ENCODE assay signal across 16 cellular contexts in genomic region chr4:169256856-169257756, GRCh38. TPM values are rescaled to one million over a fixed set of nuclear protein-coding genes. Genes with fewer than 3 reads are reported as not detected.
DNase-seq lines count a peak whose midpoint lies in the region; FAIRE-seq and TF ChIP-seq lines count a peak whose summit lies in the region.
"Had no signal": no experiment of that assay in that cellular context is flagged by ENCODE, and none has a peak within 500 bp of the region (broad histone marks: within the 10 kb centered on the region; RNA-seq: fewer than 3 reads in every experiment).

No MANE protein-coding gene starts in this region.

- H3K27ac Mint-ChIP-seq in chondrocyte (ENCODE audit: unreplicated experiment) (peak overlapping the region; percentile 47), immature natural killer cell (no peak overlapping the region)
- H3K27ac Mint-ChIP-seq: T-cell had no signal

- TF ChIP-seq CTCF in Loucy (conservative IDR thresholded peaks at IDR 0.05; ENCODE audit: low read length) (no peak), chondrocyte (IDR thresholded peaks at IDR 0.05) (no peak)

- 71 to 74% methylated on average over 2 to 3 of the region's 4 CpGs for WGBS in mesodermal cell (ENCODE audit: insufficient coverage in 2 of 2), 2 experiments

- peak overlapping the region; percentile 46 for H3K4me2 ChIP-seq in Loucy (ENCODE audit: low read depth, low read length, poor library complexity, severe bottlenecking)

- H3K36me3 Mint-ChIP-seq in chondrocyte (ENCODE audit: low read depth) = no peaks in the 10 kb centered on the region
- H3K36me3 Mint-ChIP-seq in immature natural killer cell = no peaks in the 10 kb centered on the region
- H3K36me3 Mint-ChIP-seq: T-cell had no signal

- H2AFZ ChIP-seq in ACC112 (ENCODE audit: low read length, unreplicated experiment) (no peak overlapping the region), Loucy (ENCODE audit: low read length) (no peak overlapping the region)

- no peaks in the 10 kb centered on the region for H3K9me3 ChIP-seq in Loucy (ENCODE audit: insufficient read depth, low read depth, low read length)
- H3K9me3 ChIP-seq in mesodermal cell (ENCODE audit: control insufficient read depth, low read length) = no peaks in the 10 kb centered on the region
- H3K9me3 ChIP-seq: esophagus muscularis mucosa had no signal

- H3K27me3 ChIP-seq in ACC112 (ENCODE audit: insufficient read depth, low read length) = no peaks in the 10 kb centered on the region
- H3K27me3 ChIP-seq in Loucy (ENCODE audit: insufficient read depth, low read length, poor library complexity, severe bottlenecking) = no peaks in the 10 kb centered on the region
- H3K27me3 ChIP-seq: esophagus muscularis mucosa had no signal

- H3K27me3 Mint-ChIP-seq in chondrocyte (ENCODE audit: low read depth) (no peaks in the 10 kb centered on the region), immature natural killer cell (ENCODE audit: low read depth in 3 of 3) (peaks cover 2 to 16% (median 2%) of the 10 kb centered on the region in 3 donors)

- H3F3A ChIP-seq in Loucy (ENCODE audit: low read depth) = no peaks in the 10 kb centered on the region

- H3K27ac ChIP-seq in ACC112 (ENCODE audit: low read depth, low read length) (peak overlapping the region; percentile 99), mesodermal cell (ENCODE audit: low read depth, low read length, severe bottlenecking) (peak overlapping the region; percentile 77)
- H3K27ac ChIP-seq: esophagus muscularis mucosa had no signal

- H3K9me3 Mint-ChIP-seq in chondrocyte (ENCODE audit: low read depth) (no peaks in the 10 kb centered on the region), immature natural killer cell (no peaks in the 10 kb centered on the region)
- H3K9me3 Mint-ChIP-seq: activated T-cell treated with anti-CD3 and anti-CD28 coated beads, Interleukin-2, amount 50 U/mL, for 4 hours; T-cell had no signal

- H3K4me1 Mint-ChIP-seq in chondrocyte (ENCODE audit: low read depth) (peaks cover 90% of the 10 kb centered on the region), immature natural killer cell (peaks cover 0 to 6% of the 10 kb centered on the region in 2 donors)
- H3K4me1 Mint-ChIP-seq: T-cell had no signal

- H3K4me1 ChIP-seq in ACC112 (ENCODE audit: control insufficient read depth, insufficient read depth, low read length, unreplicated experiment) (peaks cover 91% of the 10 kb centered on the region), Loucy (ENCODE audit: insufficient read depth, low read length, poor library complexity, severe bottlenecking) (peaks cover 56% of the 10 kb centered on the region), mesodermal cell (ENCODE audit: control insufficient read depth, insufficient read depth, low read length, poor library complexity, severe bottlenecking) (peaks cover 58% of the 10 kb centered on the region)

- no peak overlapping the region for H3K4me3 Mint-ChIP-seq in chondrocyte (ENCODE audit: unreplicated experiment)
- no peak overlapping the region for H3K4me3 Mint-ChIP-seq in immature natural killer cell
- H3K4me3 Mint-ChIP-seq: activated T-cell treated with anti-CD3 and anti-CD28 coated beads, Interleukin-2, amount 50 U/mL, for 4 hours; T-cell had no signal

- FAIRE-seq in RCC 7860 (lab: Jason Lieb, UNC) = no peak

- H3K4me3 ChIP-seq in ACC112 (ENCODE audit: low read depth, low read length) = no peak overlapping the region
- no peak overlapping the region for H3K4me3 ChIP-seq in Loucy (ENCODE audit: low read length, poor library complexity, severe bottlenecking)
- H3K4me3 ChIP-seq in mesodermal cell (ENCODE audit: extremely low read depth, insufficient read depth, low read length, poor library complexity, severe bottlenecking) = no peak overlapping the region
- H3K4me3 ChIP-seq: esophagus muscularis mucosa had no signal

- DNase-seq in chondrocyte (ENCODE audit: low spot score) (no peak), RCC 7860 (ENCODE audit: low spot score) (no peak), immature natural killer cell (no peak), SHP77 treated with DMSO at 0.1 percent for 48 hours (lab: John Stamatoyannopoulos, UW) (no peak)
- DNase-seq in effector CD4-positive, alpha-beta T cell = no peak
- DNase-seq: activated CD4-positive, alpha-beta T cell treated with anti-CD3 and anti-CD28 coated beads, Interleukin-2, amount 50 U/mL, for 1 hour; activated T-cell treated with anti-CD3 and anti-CD28 coated beads, Interleukin-2, amount 50 U/mL, for 4 hours; DMS153; mammary epithelial cell; NCI-H1417; occipital lobe; T-cell had no signal

- no peaks in the 10 kb centered on the region for H3K9me2 ChIP-seq in Loucy (replicated peaks; ENCODE audit: low read depth, low read length)

- no peak overlapping the region for H3K9ac ChIP-seq in Loucy (ENCODE audit: low read depth, low read length, poor library complexity, severe bottlenecking)

- H4K20me1 ChIP-seq in Loucy (ENCODE audit: insufficient read depth, low read length, poor library complexity, severe bottlenecking) = no peaks in the 10 kb centered on the region

- H3K36me3 ChIP-seq in ACC112 (ENCODE audit: insufficient read depth, low read length) (no peaks in the 10 kb centered on the region), Loucy (ENCODE audit: insufficient read depth, low read length) (no peaks in the 10 kb centered on the region), mesodermal cell (ENCODE audit: control insufficient read depth, insufficient read depth, low read length) (no peaks in the 10 kb centered on the region)
- H3K36me3 ChIP-seq: esophagus muscularis mucosa had no signal

- peaks cover 93% of the 10 kb centered on the region for H3K79me2 ChIP-seq in ACC112 (ENCODE audit: control insufficient read depth, insufficient read depth, low read length, unreplicated experiment)
- H3K79me2 ChIP-seq in Loucy (ENCODE audit: insufficient read depth, low read length) = peaks cover 16% of the 10 kb centered on the region; the same call in 1 of the 2 replicates

RNA-seq across cellular contexts. Expression of gene SH3RF1, which starts 13.7 kb away (rescaled TPM):
- 21.8 to 28.1 TPM (median 25.2 TPM) in 3 replicates for total RNA-seq in chondrocyte
- polyA plus RNA-seq in mesodermal cell (2013, experiment 1 of 2) = 15.4 TPM
- 12.3 TPM for polyA plus RNA-seq in mesodermal cell (2013, experiment 2 of 2)
- 1 to 10 TPM in 1 of 3 donors, under 1 TPM in 1, not detected in 1; 0.22 to 1.1 TPM for polyA plus RNA-seq in immature natural killer cell
